1 cellular context compared by ENCODE assay signal in the genomic region with DNA sequence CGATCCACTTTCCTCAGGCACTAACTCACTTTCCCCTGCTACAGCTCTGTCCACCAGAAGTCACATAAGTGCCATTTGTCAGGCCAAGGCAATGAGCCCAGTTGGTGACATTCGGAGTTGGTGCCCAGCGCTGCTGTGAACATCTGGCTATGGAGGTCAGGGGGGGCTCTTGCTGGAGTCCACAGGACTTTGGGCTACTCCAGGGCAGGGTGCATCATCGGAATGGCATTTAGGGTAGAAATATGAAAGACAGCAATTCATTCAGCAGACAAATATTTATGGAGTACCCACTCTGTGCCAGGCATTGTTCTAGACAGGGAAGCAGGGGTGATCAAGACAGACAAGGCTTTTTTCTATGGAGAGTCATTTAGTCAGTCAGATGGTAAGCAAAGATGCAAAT.
TF ChIP-seq lines count a peak whose summit lies in the region.

No MANE protein-coding gene starts in this region.

TF ChIP-seq in H1, 55 proteins besides CTCF, POLR2A, EP300 and RAD21:
- no peak for TF ChIP-seq SIX5 (IDR thresholded peaks at IDR 0.05; ENCODE audit: low read depth, low read length)
- no peak for TF ChIP-seq CBX8 (IDR thresholded peaks at IDR 0.05; ENCODE audit: borderline replicate concordance, low read depth, low read length)
- TF ChIP-seq ASH2L (IDR thresholded peaks at IDR 0.05; ENCODE audit: low read length): no peak
- no peak for TF ChIP-seq TEAD4 (IDR thresholded peaks at IDR 0.05; ENCODE audit: low read depth, low read length)
- TF ChIP-seq, protein P1, sequence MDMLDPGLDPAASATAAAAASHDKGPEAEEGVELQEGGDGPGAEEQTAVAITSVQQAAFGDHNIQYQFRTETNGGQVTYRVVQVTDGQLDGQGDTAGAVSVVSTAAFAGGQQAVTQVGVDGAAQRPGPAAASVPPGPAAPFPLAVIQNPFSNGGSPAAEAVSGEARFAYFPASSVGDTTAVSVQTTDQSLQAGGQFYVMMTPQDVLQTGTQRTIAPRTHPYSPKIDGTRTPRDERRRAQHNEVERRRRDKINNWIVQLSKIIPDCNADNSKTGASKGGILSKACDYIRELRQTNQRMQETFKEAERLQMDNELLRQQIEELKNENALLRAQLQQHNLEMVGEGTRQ (IDR thresholded peaks at IDR 0.05; ENCODE audit: low read length): no peak
- no peak for TF ChIP-seq SP2 (IDR thresholded peaks at IDR 0.05; ENCODE audit: low read length)
- TF ChIP-seq JUND (IDR thresholded peaks at IDR 0.05; ENCODE audit: low read length): no peak
- TF ChIP-seq KDM5A (IDR thresholded peaks at IDR 0.05; ENCODE audit: low read length): no peak
- no peak for TF ChIP-seq RBBP5 (IDR thresholded peaks at IDR 0.05; ENCODE audit: borderline replicate concordance, low read depth, low read length)
- TF ChIP-seq RNF2 (IDR thresholded peaks at IDR 0.05; ENCODE audit: borderline replicate concordance, low read depth, low read length, missing control alignments, poor library complexity, severe bottlenecking): no peak
- no peak for TF ChIP-seq TAF7 (optimal IDR thresholded peaks at IDR 0.05; ENCODE audit: borderline replicate concordance, low read depth, low read length)
TF ChIP-seq in H1: peak in this region for 0.
